Comparison of ENCODE assay signal across 8 cellular contexts in the genomic region with DNA sequence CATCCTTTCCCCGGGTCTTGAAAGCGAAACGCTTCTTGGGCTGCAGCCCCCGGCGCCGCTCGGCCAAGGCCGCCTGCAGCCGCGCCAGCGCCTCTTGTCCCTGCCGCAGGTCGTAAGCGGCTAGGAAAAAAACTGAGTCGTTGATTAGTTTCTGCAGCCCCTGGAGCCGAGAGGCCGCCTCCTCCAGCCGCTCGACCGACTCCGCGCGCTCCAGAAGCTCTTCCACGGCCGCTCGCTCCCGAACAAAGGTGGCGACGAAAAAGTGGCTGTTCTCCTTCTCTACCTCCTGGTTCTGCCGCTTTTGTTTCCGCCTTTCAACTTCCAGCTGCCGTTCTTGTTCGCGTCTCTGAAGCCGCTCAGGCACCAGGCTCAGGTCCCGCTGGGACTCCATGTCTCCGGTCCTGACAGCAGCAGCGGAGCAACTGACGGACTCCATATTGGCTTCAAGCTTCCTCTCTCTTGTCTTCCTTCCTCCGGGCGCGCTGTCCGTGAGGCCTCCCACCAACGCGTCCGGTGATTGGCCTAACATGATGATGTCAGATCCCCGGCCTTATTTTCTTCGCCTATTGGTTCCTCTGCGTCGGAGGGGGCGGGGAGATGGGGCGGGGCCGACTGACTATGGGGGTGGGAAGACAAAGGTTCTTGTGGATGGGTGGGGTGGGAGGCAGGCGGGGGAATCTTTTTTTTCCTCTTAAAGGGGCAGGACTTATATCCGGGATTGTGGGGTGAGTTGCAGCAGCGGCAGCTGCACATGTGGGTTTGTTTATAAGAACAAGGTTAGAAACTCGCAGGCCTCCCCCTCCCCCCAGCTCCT. TPM values are rescaled to one million over a fixed set of nuclear protein-coding genes. Genes with fewer than 3 reads are reported as not detected.
DNase-seq lines count a peak whose midpoint lies in the region; ATAC-seq and TF ChIP-seq lines count a peak whose summit lies in the region.

TSS of gene TBCC (minus strand) at position 466 of the 814 bp plus-strand sequence. CDS start at position 436, 30 bp downstream.

- no peak within 1 kb of the TSS for H4K5ac ChIP-seq in H9 (ENCODE audit: insufficient read length, low read depth, low read length)

- H2BK15ac ChIP-seq in H9 (ENCODE audit: low read depth, low read length), result no peak within 1 kb of the TSS; the same call in 1 of the 2 replicates

- H3K27ac Mint-ChIP-seq in H9 (peak within 1 kb of the TSS; percentile 96 to 100 (median 99)), nephron (peak within 1 kb of the TSS; percentile 97 to 99 (median 98))

- no peak within 1 kb of the TSS for H2BK20ac ChIP-seq in H9 (ENCODE audit: low read depth, low read length, poor library complexity, severe bottlenecking)

- H3K79me1 ChIP-seq in H9 (ENCODE audit: insufficient read depth, low read depth, low read length, poor library complexity, severe bottlenecking), result peaks cover 8% of the 10 kb centered on the region

- H3K23ac ChIP-seq in H9 (ENCODE audit: insufficient read length, low read depth, low read length), result no peak within 1 kb of the TSS

- H2AFZ ChIP-seq in H9 (ENCODE audit: low read length), result no peak within 1 kb of the TSS

- no peaks in the 10 kb centered on the region for H3K36me3 ChIP-seq in ES-I3 (ENCODE audit: insufficient read depth, low read length)
- H3K36me3 ChIP-seq in MG63, result peaks cover 5% of the 10 kb centered on the region; the same call in 1 of the 2 replicates

- peak within 1 kb of the TSS; percentile 90 for H3K27ac ChIP-seq in H9 (ENCODE audit: insufficient read length, low read depth, low read length)

- DNase-seq in H9, result peak; percentile 98
- DNase-seq in MG63, result peak; percentile 90
- DNase-seq in SHP77 (lab: John Stamatoyannopoulos, UW), result peak; percentile 95 to 98
- peak; percentile 73 for DNase-seq in activated gamma-delta T cell (lab: John Stamatoyannopoulos, UW)
- peak; percentile 99 for DNase-seq in fibroblast of the conjunctiva (ENCODE audit: low read depth)
- DNase-seq in stimulated activated naive CD8-positive, alpha-beta T cell treated with anti-CD3 and anti-CD28 coated beads, Interleukin-15, Interleukin-2, amounts not matched to agents 100 U/mL and 50 U/mL, for 24 hours, result peak; percentile 92

- no peak for TF ChIP-seq CTCF in H9 (conservative IDR thresholded peaks at IDR 0.05)
- TF ChIP-seq CTCF in nephron (IDR thresholded peaks at IDR 0.05; ENCODE audit: unreplicated experiment in 3 of 3), result no peak

- H3K27me3 Mint-ChIP-seq in H9 (ENCODE audit: low read depth) (no peaks in the 10 kb centered on the region), nephron (ENCODE audit: low read depth) (no peaks in the 10 kb centered on the region)

- H3K36me3 Mint-ChIP-seq in H9 (ENCODE audit: insufficient read depth in 1 of 3, low read depth in 3 of 3) (peaks cover 2 to 4% (median 4%) of the 10 kb centered on the region in 3 experiments; a peak in 6 of 7 replicates), nephron (ENCODE audit: low read depth) (peaks cover 4% of the 10 kb centered on the region)

- no peak within 1 kb of the TSS for H4K91ac ChIP-seq in H9 (ENCODE audit: insufficient read length, low read depth, low read length)

- no peaks in the 10 kb centered on the region for H4K20me1 ChIP-seq in H9 (ENCODE audit: control insufficient read depth, insufficient read depth, insufficient read length)

- H3K4ac ChIP-seq in H9 (ENCODE audit: low read depth, low read length), result no peak within 1 kb of the TSS

- WGBS in H9 (ENCODE audit: extremely low coverage, insufficient read length, low lambda C conversion rate), result no CpG with 5 or more reads among the region's 57 CpGs

- peaks cover 23% of the 10 kb centered on the region for H3K23me2 ChIP-seq in H9 (ENCODE audit: insufficient read length, low read depth, low read length, poor library complexity, severe bottlenecking)

- peaks cover 12 to 20% of the 10 kb centered on the region in 2 experiments for H3K4me1 Mint-ChIP-seq in H9
- peaks cover 36% of the 10 kb centered on the region for H3K4me1 Mint-ChIP-seq in nephron

- no peak within 1 kb of the TSS for H4K8ac ChIP-seq in H9 (replicated peaks; ENCODE audit: insufficient read length, low read depth, low read length)

- no peak within 1 kb of the TSS for H2AK5ac ChIP-seq in H9 (ENCODE audit: insufficient read length, low read length)

- no peak within 1 kb of the TSS for H2BK12ac ChIP-seq in H9 (ENCODE audit: insufficient read length, low read depth, low read length)

- peak within 1 kb of the TSS; percentile 56 for H2BK120ac ChIP-seq in H9 (ENCODE audit: low read depth, low read length, poor library complexity, severe bottlenecking)

- no peaks in the 10 kb centered on the region for H3K9me3 ChIP-seq in ES-I3 (ENCODE audit: control insufficient read depth, insufficient read depth, low read length)
- H3K9me3 ChIP-seq in H9 (ENCODE audit: control insufficient read depth, low read depth, low read length), result no peaks in the 10 kb centered on the region
- H3K9me3 ChIP-seq in MG63, result no peaks in the 10 kb centered on the region

- no peaks in the 10 kb centered on the region for H3K9me3 Mint-ChIP-seq in H9
- no peaks in the 10 kb centered on the region for H3K9me3 Mint-ChIP-seq in nephron

- peak within 1 kb of the TSS; percentile 97 for H3K18ac ChIP-seq in H9 (ENCODE audit: insufficient read length, low read depth, low read length)

- H3K9ac ChIP-seq in ES-I3 (ENCODE audit: low read depth, low read length) (peak within 1 kb of the TSS; percentile 96), H9 (ENCODE audit: extremely low read depth, insufficient read length, low read length) (peak within 1 kb of the TSS; percentile 98)

- H3K4me3 ChIP-seq in MG63, result peak within 1 kb of the TSS; percentile 74

- H2BK5ac ChIP-seq in H9 (ENCODE audit: insufficient read length, low read length), result no peak within 1 kb of the TSS

- no peak within 1 kb of the TSS for H3K56ac ChIP-seq in H9 (ENCODE audit: insufficient read length, low read depth, low read length)

- no peak within 1 kb of the TSS for H3T11ph ChIP-seq in H9 (ENCODE audit: low read length)

- no peaks in the 10 kb centered on the region for H3K4me1 ChIP-seq in ES-I3 (ENCODE audit: insufficient read depth, low read length)
- no peaks in the 10 kb centered on the region for H3K4me1 ChIP-seq in H9 (ENCODE audit: insufficient read depth, low read length)

- H3K79me2 ChIP-seq in H9 (ENCODE audit: insufficient read depth, low read length), result peaks cover 6% of the 10 kb centered on the region; the same call in 1 of the 2 replicates

- ATAC-seq in stimulated activated naive CD8-positive, alpha-beta T cell treated with anti-CD3 and anti-CD28 coated beads, Interleukin-15, Interleukin-2, amounts not matched to agents 100 U/mL and 50 U/mL, for 24 hours, result peak; percentile 81

- H3K4me3 Mint-ChIP-seq in H9, result peak within 1 kb of the TSS; percentile 98 to 100
- peak within 1 kb of the TSS; percentile 96 to 100 (median 97) for H3K4me3 Mint-ChIP-seq in nephron

- peak within 1 kb of the TSS; percentile 94 for H3K14ac ChIP-seq in H9 (ENCODE audit: insufficient read depth, low read length)

- H3K4me2 ChIP-seq in H9 (ENCODE audit: insufficient read depth, insufficient read length, low read length), result peak within 1 kb of the TSS; percentile 90

- H3K27me3 ChIP-seq in H9 (ENCODE audit: insufficient read depth, low read length) (no peaks in the 10 kb centered on the region), MG63 (no peaks in the 10 kb centered on the region)

RNA-seq across cellular contexts. Expression of gene TBCC, which starts in this region (rescaled TPM):
- total RNA-seq in H9 (2021), result 25.6 and 30.2 TPM in 2 replicates
- total RNA-seq in MG63 (2014; rRNA removed; shearing (Covaris generic); ENCODE audit: low replicate concordance), result 29.2 and 37.5 TPM in 2 replicates

Comparison
In these comparisons a context has a peak if more than half of its experiments do, and no peak if none do; other contexts are left out.
1. Peak in every context shown above with its lines: DNase-seq, ATAC-seq, H3K4me3 ChIP-seq and H3K27ac ChIP-seq.